14 cellular contexts compared by ENCODE assay signal in the genomic region with DNA sequence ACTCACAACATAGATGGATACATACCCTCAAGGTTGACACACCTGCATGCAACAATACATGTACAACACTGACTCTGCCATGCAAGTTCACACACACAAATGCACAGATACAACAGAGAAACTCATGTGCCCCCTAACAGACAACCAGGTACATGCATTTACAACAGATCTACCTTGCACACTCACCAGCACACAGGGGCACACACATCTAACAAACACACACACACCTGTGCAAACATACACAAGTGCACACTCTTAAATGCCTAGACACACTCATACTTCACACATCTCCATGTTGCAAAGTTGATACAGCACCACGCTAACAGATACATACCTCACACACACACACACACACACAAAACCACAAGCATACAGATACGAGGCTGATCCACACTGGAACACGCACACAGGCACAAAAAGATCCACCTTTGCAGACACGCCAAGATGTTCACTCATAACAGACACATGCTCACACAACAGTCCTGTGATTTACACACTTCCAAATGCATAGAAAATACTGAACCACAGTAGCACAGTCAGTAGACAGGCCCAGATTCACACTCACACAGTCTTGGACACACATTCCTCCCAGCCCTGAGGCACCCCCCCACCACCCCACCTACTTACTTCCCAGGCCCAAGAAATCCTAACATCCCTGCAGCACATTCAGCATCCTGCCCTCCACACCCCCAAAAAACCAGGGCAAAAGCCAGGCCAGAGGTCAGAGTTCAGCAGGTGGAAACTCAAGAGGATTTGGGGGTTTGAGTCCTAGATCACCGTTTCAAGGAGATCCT. TPM values are rescaled to one million over a fixed set of nuclear protein-coding genes. Genes with fewer than 3 reads are reported as not detected.
DNase-seq lines count a peak whose midpoint lies in the region; ATAC-seq and TF ChIP-seq lines count a peak whose summit lies in the region.
"Had no signal": no experiment of that assay in that cellular context is flagged by ENCODE, and none has a peak within 500 bp of the region (broad histone marks: within the 10 kb centered on the region; RNA-seq: fewer than 3 reads in every experiment).

No MANE protein-coding gene starts in this region.

- 70 to 77% methylated on average over 5 of the region's 5 CpGs for WGBS in sigmoid colon, 2 donors

- H3K4me1 ChIP-seq in BE2C (no peaks in the 10 kb centered on the region), HAP-1 (no peaks in the 10 kb centered on the region), sigmoid colon (peaks cover 0 to 12% (median 9%) of the 10 kb centered on the region in 4 donors)

- ATAC-seq in activated T-helper 17 cell treated with anti-CD3 and anti-CD28 coated beads, Interleukin-2, amount 50 U/mL, for 72 hours (replicated peaks), result no peak
- no peak for ATAC-seq in naive B cell (ENCODE audit: low read depth in 2 of 2)
- ATAC-seq in HG02678 (IDR thresholded peaks at IDR 0.05; ENCODE audit: unreplicated experiment), result no peak

- 0 out of 2 replicates have a peak, but pooled peaks cover 3% of the 10 kb centered on the region for H3K27me3 ChIP-seq in BE2C
- H3K27me3 ChIP-seq in HAP-1 (ENCODE audit: low read depth), result no peaks in the 10 kb centered on the region
- no peaks in the 10 kb centered on the region for H3K27me3 ChIP-seq in sigmoid colon
- H3K27me3 ChIP-seq: ascending aorta, thyroid gland had no signal

- H3K36me3 ChIP-seq in BE2C (no peaks in the 10 kb centered on the region), HAP-1 (replicated peaks) (peaks cover 18% of the 10 kb centered on the region), sigmoid colon (peaks cover 0 to 7% (median 0%) of the 10 kb centered on the region in 4 donors)

- H3K4me3 Mint-ChIP-seq in activated T-helper 17 cell treated with anti-CD3 and anti-CD28 coated beads, Interleukin-2, amount 50 U/mL, for 72 hours, result peak overlapping the region; percentile 33
- H3K4me3 Mint-ChIP-seq in naive B cell, result peak overlapping the region; percentile 63 to 89 (median 80)

- no peaks in the 10 kb centered on the region for H3K9me3 Mint-ChIP-seq in activated T-helper 17 cell treated with anti-CD3 and anti-CD28 coated beads, Interleukin-2, amount 50 U/mL, for 72 hours
- peaks cover 0 to 2% (median 0%) of the 10 kb centered on the region in 7 donors for H3K9me3 Mint-ChIP-seq in naive B cell

- H3K4me3 ChIP-seq in BE2C (ENCODE audit: low read depth, low read length) (peak overlapping the region; percentile 71), HAP-1 (peak overlapping the region; percentile 66), sigmoid colon (peak overlapping the region in 1 of 4 donors; percentile 72)
- H3K4me3 ChIP-seq: mucosa of descending colon had no signal

- TF ChIP-seq CTCF in BE2C (IDR thresholded peaks at IDR 0.05; ENCODE audit: low read depth, low read length), result no peak
- no peak for TF ChIP-seq CTCF in sigmoid colon (IDR thresholded peaks at IDR 0.05)

- no peak for TF ChIP-seq EP300 in sigmoid colon (IDR thresholded peaks at IDR 0.05)

- H3K27ac Mint-ChIP-seq in activated T-helper 17 cell treated with anti-CD3 and anti-CD28 coated beads, Interleukin-2, amount 50 U/mL, for 72 hours, result no peak overlapping the region
- peak overlapping the region in 2 of 6 donors; percentile 62 to 73 for H3K27ac Mint-ChIP-seq in naive B cell

- peaks cover 12% of the 10 kb centered on the region for H3K36me3 Mint-ChIP-seq in activated T-helper 17 cell treated with anti-CD3 and anti-CD28 coated beads, Interleukin-2, amount 50 U/mL, for 72 hours (ENCODE audit: low read depth)
- H3K36me3 Mint-ChIP-seq in naive B cell, result no peaks in the 10 kb centered on the region

- H3K27me3 Mint-ChIP-seq in activated T-helper 17 cell treated with anti-CD3 and anti-CD28 coated beads, Interleukin-2, amount 50 U/mL, for 72 hours, result no peaks in the 10 kb centered on the region
- H3K27me3 Mint-ChIP-seq in naive B cell, result no peaks in the 10 kb centered on the region

- no peak for TF ChIP-seq POLR2A in sigmoid colon (IDR thresholded peaks at IDR 0.05)

- intact Hi-C loops in sigmoid colon (cut with DNase I), result no loop called here

- H3K4me1 Mint-ChIP-seq in activated T-helper 17 cell treated with anti-CD3 and anti-CD28 coated beads, Interleukin-2, amount 50 U/mL, for 72 hours, result peaks cover 32% of the 10 kb centered on the region
- H3K4me1 Mint-ChIP-seq in naive B cell, result peaks cover 28 to 34% (median 31%) of the 10 kb centered on the region in 3 donors

- no peak overlapping the region for H3K27ac ChIP-seq in sigmoid colon
- H3K27ac ChIP-seq: ascending aorta, thyroid gland had no signal

- H3K9me3 ChIP-seq in BE2C (no peaks in the 10 kb centered on the region), HAP-1 (no peaks in the 10 kb centered on the region), sigmoid colon (no peaks in the 10 kb centered on the region)
- H3K9me3 ChIP-seq: ascending aorta, mucosa of descending colon, thyroid gland had no signal

- in situ Hi-C loops in HAP-1 (cut with MboI; ENCODE audit: low sequenced_read_pairs), result no loop called here

- DNase-seq in BE2C (no peak), HAP-1 (ENCODE audit: low spot score in 2 of 2) (no peak), naive B cell (no peak), NAMALWA (ENCODE audit: low spot score) (no peak), HUDEP-2 (lab: John Stamatoyannopoulos, UW; ENCODE audit: unreplicated experiment in 76 of 76) (no peak), sigmoid colon (no peak)
- DNase-seq: Karpas-422; mucosa of descending colon; NCI-H748 treated with DMSO at 0.1 percent for 48 hours; stimulated activated CD4-positive, alpha-beta T cell treated with anti-CD3 and anti-CD28 coated beads, Interleukin-1b, Interleukin-23, amount 100 ng/mL, for 48 hours had no signal

RNA-seq across cellular contexts. Expression of a gene that starts 1.4 kb away (rescaled TPM):
- polyA plus RNA-seq in BE2C (2012; ENCODE audit: insufficient read depth, insufficient read length, low read depth), result 6.3 TPM
- 1 to 10 TPM; 3.7 to 10.0 TPM for total RNA-seq in activated T-helper 17 cell treated with anti-CD3 and anti-CD28 coated beads, Interleukin-2, amount 50 U/mL, for 72 hours
- polyA plus RNA-seq in naive B cell (ENCODE audit: low read depth in 6 of 6) (1 to 10 TPM in 5 of 6 donors, not detected in 1; 1.0 to 2.2 (median 1.6) TPM), sigmoid colon (1 to 10 TPM in 1 of 3 donors, under 1 TPM in 2; under 0.01 to 1.0 (median 0.23) TPM)
- total RNA-seq in sigmoid colon, result 1 to 10 TPM in 3 of 4 donors, under 1 TPM in 1; 0.82 to 1.8 (median 1.2) TPM
- total RNA-seq: ascending aorta had no signal

RNA-seq across cellular contexts. Expression of a gene that starts 16.5 kb away (rescaled TPM):
- polyA plus RNA-seq in BE2C (2012; ENCODE audit: insufficient read depth, insufficient read length, low read depth), result not detected
- total RNA-seq in activated T-helper 17 cell treated with anti-CD3 and anti-CD28 coated beads, Interleukin-2, amount 50 U/mL, for 72 hours, result 100 to 1,000 TPM; 330 to 351 TPM
- 1,000 to 10,000 TPM in 1 of 6 donors, 100 to 1,000 TPM in 5; 750 to 1,029 (median 856) TPM for polyA plus RNA-seq in naive B cell (ENCODE audit: low read depth in 6 of 6)
- 10 to 100 TPM in 1 of 4 donors, 1 to 10 TPM in 3; 5.3 to 23.1 (median 8.6) TPM for total RNA-seq in sigmoid colon
- 10 to 100 TPM; 37.2 to 98.6 (median 56.5) TPM for polyA plus RNA-seq in sigmoid colon

RNA-seq across cellular contexts. Expression of a gene that starts 22.9 kb away (rescaled TPM):
- 169 TPM for polyA plus RNA-seq in BE2C (2012; ENCODE audit: insufficient read depth, insufficient read length, low read depth)
- 10 to 100 TPM; 52.8 to 75.1 TPM for total RNA-seq in activated T-helper 17 cell treated with anti-CD3 and anti-CD28 coated beads, Interleukin-2, amount 50 U/mL, for 72 hours
- polyA plus RNA-seq in naive B cell (ENCODE audit: low read depth in 6 of 6) (10 to 100 TPM in 3 of 6 donors, 1 to 10 TPM in 3; 6.2 to 20.5 (median 9.7) TPM), sigmoid colon (10 to 100 TPM; 28.4 to 79.4 (median 38.4) TPM)
- total RNA-seq in sigmoid colon, result 10 to 100 TPM; 37.8 to 83.6 (median 65.4) TPM

RNA-seq across cellular contexts. Expression of a gene that starts 23.1 kb away (rescaled TPM):
- not detected for polyA plus RNA-seq in BE2C (2012; ENCODE audit: insufficient read depth, insufficient read length, low read depth)
- under 1 TPM in 1 of 2 donors, not detected in 1; 0.42 TPM for total RNA-seq in activated T-helper 17 cell treated with anti-CD3 and anti-CD28 coated beads, Interleukin-2, amount 50 U/mL, for 72 hours
- polyA plus RNA-seq in naive B cell (ENCODE audit: low read depth in 6 of 6) (not detected), sigmoid colon (under 1 TPM in 1 of 3 donors, not detected in 2; 0.09 TPM)
- total RNA-seq in sigmoid colon, result not detected
- total RNA-seq: ascending aorta, mucosa of descending colon, thyroid gland had no signal

RNA-seq across cellular contexts. Expression of a gene that starts 51.1 kb away (rescaled TPM):
- polyA plus RNA-seq in BE2C (2012; ENCODE audit: insufficient read depth, insufficient read length, low read depth), result not detected
- total RNA-seq in activated T-helper 17 cell treated with anti-CD3 and anti-CD28 coated beads, Interleukin-2, amount 50 U/mL, for 72 hours, result not detected
- polyA plus RNA-seq in naive B cell (ENCODE audit: low read depth in 6 of 6), result not detected
- not detected for total RNA-seq in sigmoid colon
- polyA plus RNA-seq in sigmoid colon, result not detected
- total RNA-seq: ascending aorta, mucosa of descending colon, thyroid gland had no signal

Comparison
In these comparisons a context has a peak if more than half of its experiments do, and no peak if none do; other contexts are left out.
1. RNA of a gene that starts 16.5 kb away (total RNA-seq): 330 to 351 TPM in activated T-helper 17 cell treated with anti-CD3 and anti-CD28 coated beads, Interleukin-2, amount 50 U/mL, for 72 hours; 5.3 to 23.1 TPM in sigmoid colon; every median in the first group is over 10 times any median in the second.